13 cellular contexts compared by ENCODE assay signal in genomic region chr2:205650450-205650849, GRCh38. TPM values are rescaled to one million over a fixed set of nuclear protein-coding genes. Genes with fewer than 3 reads are reported as not detected.
DNase-seq lines count a peak whose midpoint lies in the region; TF ChIP-seq lines count a peak whose summit lies in the region.
"Had no signal": no experiment of that assay in that cellular context is flagged by ENCODE, and none has a peak within 500 bp of the region (broad histone marks: within the 10 kb centered on the region; RNA-seq: fewer than 3 reads in every experiment).

No MANE protein-coding gene starts in this region.

- H3K36me3 ChIP-seq in left ventricle myocardium inferior: no peaks in the 10 kb centered on the region
- no peaks in the 10 kb centered on the region for H3K36me3 ChIP-seq in right atrium auricular region
- no peaks in the 10 kb centered on the region for H3K36me3 ChIP-seq in effector memory CD4-positive, alpha-beta T cell (ENCODE audit: control insufficient read depth, insufficient read depth, low read length)

- DNase-seq in left ventricle myocardium inferior (no peak), right atrium auricular region (ENCODE audit: low spot score) (no peak), astrocyte of the spinal cord (ENCODE audit: low read depth, low spot score) (peak; percentile 44), iPS-NIHi7 (ENCODE audit: extremely low spot score) (peak; percentile 72), NCI-H1105 treated with DMSO at 0.1 percent for 48 hours (lab: John Stamatoyannopoulos, UW) (no peak), NAMALWA (ENCODE audit: low spot score) (no peak), NOMO-1 treated with DMSO at 0.1 percent for 48 hours (lab: John Stamatoyannopoulos, UW; ENCODE audit: unreplicated experiment) (no peak)
- DNase-seq in effector memory CD4-positive, alpha-beta T cell: no peak
- DNase-seq: activated CD8-positive, alpha-beta T cell treated with anti-CD3 and anti-CD28 coated beads for 36 hours; activated naive CD8-positive, alpha-beta T cell treated with anti-CD3 and anti-CD28 coated beads, Interleukin-2, amount 50 U/mL, for 24 hours; NCI-H2171 treated with DMSO at 0.1 percent for 48 hours; stimulated activated CD4-positive, alpha-beta T cell treated with anti-CD3 and anti-CD28 coated beads, Interleukin-12 subunit alpha, Interleukin-12 subunit beta, amount 100 ng/mL, for 4 hours had no signal

- in situ Hi-C loops in astrocyte of the spinal cord (cut with HindIII; ENCODE audit: low sequenced_read_pairs): no loop called here

- H3K4me3 ChIP-seq in left ventricle myocardium inferior (no peak overlapping the region), right atrium auricular region (no peak overlapping the region), astrocyte of the spinal cord (ENCODE audit: low read depth, low read length) (no peak overlapping the region)
- H3K4me3 ChIP-seq in effector memory CD4-positive, alpha-beta T cell (ENCODE audit: insufficient read depth, low read depth, low read length, poor library complexity, severe bottlenecking): no peak overlapping the region
- H3K4me3 ChIP-seq: A549 had no signal

- H3K9me3 ChIP-seq in left ventricle myocardium inferior (replicated peaks): no peaks in the 10 kb centered on the region
- H3K9me3 ChIP-seq in right atrium auricular region: no peaks in the 10 kb centered on the region
- no peaks in the 10 kb centered on the region for H3K9me3 ChIP-seq in effector memory CD4-positive, alpha-beta T cell (ENCODE audit: control insufficient read depth, low read length)
- H3K9me3 ChIP-seq: A549 had no signal

- intact Hi-C loops in left ventricle myocardium inferior (cut with micrococcal nuclease): no loop called here

- H3K4me1 ChIP-seq in left ventricle myocardium inferior: no peaks in the 10 kb centered on the region
- no peaks in the 10 kb centered on the region for H3K4me1 ChIP-seq in right atrium auricular region
- no peaks in the 10 kb centered on the region for H3K4me1 ChIP-seq in effector memory CD4-positive, alpha-beta T cell (ENCODE audit: control insufficient read depth, insufficient read depth, low read length, poor library complexity, severe bottlenecking)
- H3K4me1 ChIP-seq: A549 had no signal

- TF ChIP-seq CTCF in left ventricle myocardium inferior (IDR thresholded peaks at IDR 0.05; ENCODE audit: borderline replicate concordance) (no peak), right atrium auricular region (IDR thresholded peaks at IDR 0.05) (no peak), astrocyte of the spinal cord (IDR thresholded peaks at IDR 0.05; ENCODE audit: low read depth, low read length) (no peak)

- H3K27me3 ChIP-seq in left ventricle myocardium inferior (ENCODE audit: low read depth): peaks cover 5% of the 10 kb centered on the region
- no peaks in the 10 kb centered on the region for H3K27me3 ChIP-seq in right atrium auricular region
- no peaks in the 10 kb centered on the region for H3K27me3 ChIP-seq in effector memory CD4-positive, alpha-beta T cell (replicated peaks; ENCODE audit: control insufficient read depth, insufficient read depth, low read length, poor library complexity, severe bottlenecking)

- H3K27ac ChIP-seq in left ventricle myocardium inferior (replicated peaks) (peak overlapping the region; percentile 19), right atrium auricular region (no peak overlapping the region)
- no peak overlapping the region for H3K27ac ChIP-seq in effector memory CD4-positive, alpha-beta T cell (ENCODE audit: insufficient read depth, low read length, poor library complexity, severe bottlenecking)
- H3K27ac ChIP-seq: A549 had no signal

RNA-seq across cellular contexts. Expression of gene NRP2, which starts 31.9 kb away (rescaled TPM):
- 7.6 TPM for total RNA-seq in left ventricle myocardium inferior
- 10 to 100 TPM in 1 of 2 donors, 1 to 10 TPM in 1; 7.1 to 10.9 TPM for total RNA-seq in right atrium auricular region

Comparison
In these comparisons a context has a peak if more than half of its experiments do, and no peak if none do; other contexts are left out.
1. DNase-seq: peak in astrocyte of the spinal cord (single experiment) and iPS-NIHi7 (single experiment); none in left ventricle myocardium inferior (single experiment), right atrium auricular region (single experiment), NCI-H1105 treated with DMSO at 0.1 percent for 48 hours (single experiment), effector memory CD4-positive, alpha-beta T cell (0 of 3), NAMALWA (single experiment) and NOMO-1 treated with DMSO at 0.1 percent for 48 hours (single experiment).